In the genomic region with DNA sequence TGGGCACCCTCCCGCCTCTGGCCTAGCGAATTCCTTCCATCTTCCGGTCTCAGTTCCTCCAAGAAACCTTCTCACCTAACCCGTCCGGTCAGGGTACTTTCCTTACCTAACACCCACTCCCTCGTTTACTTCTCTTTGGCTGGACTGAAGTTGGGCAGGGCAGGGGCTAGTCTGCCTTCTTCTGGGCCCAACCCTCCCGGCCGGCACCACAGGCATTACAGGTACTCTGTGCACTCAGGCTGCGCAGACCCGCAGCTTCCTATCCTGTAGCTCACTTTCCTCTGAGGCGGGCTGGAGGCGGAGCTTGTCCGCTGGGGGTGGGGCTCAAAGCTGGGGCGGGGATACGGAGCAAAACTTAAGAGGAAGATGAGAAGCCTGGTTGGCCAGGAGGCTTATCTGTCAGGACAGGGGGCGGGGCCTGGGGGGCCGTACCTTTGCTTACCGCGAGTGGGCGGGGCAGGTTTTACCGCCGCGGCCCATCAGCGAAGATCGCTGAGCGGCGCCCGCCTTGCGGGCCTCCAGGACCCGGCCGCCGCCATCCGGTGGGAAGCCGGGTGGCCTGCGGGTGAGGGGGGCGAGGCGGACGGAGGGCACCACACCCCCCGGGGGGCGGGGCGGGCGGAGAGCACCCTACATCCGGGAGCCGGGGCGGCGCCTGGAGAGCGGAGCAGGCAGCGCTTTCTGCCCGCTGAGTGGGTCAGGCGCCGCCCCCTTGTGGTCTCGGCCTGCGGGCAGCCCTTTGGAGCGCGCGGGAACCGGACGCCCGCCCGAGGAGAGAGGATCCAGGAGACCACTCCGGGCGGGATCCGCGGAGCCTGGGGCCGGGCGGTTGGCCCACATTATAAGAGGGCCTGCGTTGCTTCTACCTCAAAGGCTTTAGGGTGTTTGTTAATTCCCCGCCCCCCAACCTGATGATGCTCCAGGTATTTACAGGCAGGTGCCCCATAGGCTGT, we compare ENCODE assay signal across 8 cellular contexts. TPM values are rescaled to one million over a fixed set of nuclear protein-coding genes. Genes with fewer than 3 reads are reported as not detected.
A peak's percentile ranks its signal among the peaks of the same experiment; 100 is the strongest.
DNase-seq lines count a peak whose midpoint lies in the region; ATAC-seq and TF ChIP-seq lines count a peak whose summit lies in the region.

No MANE protein-coding gene starts in this region.

- H3K36me3 ChIP-seq in esophagus muscularis mucosa: no peaks in the 10 kb centered on the region
- no peaks in the 10 kb centered on the region for H3K36me3 ChIP-seq in muscle layer of colon (ENCODE audit: insufficient read depth, low read length)

- DNase-seq in DMS153 treated with DMSO at 0.1 percent for 48 hours (lab: John Stamatoyannopoulos, UW; ENCODE audit: unreplicated experiment): peak; percentile 100
- peak; percentile 96 for DNase-seq in Jurkat, Clone E6-1 (ENCODE audit: low read depth, low spot score)
- DNase-seq in OCI-M2 (lab: John Stamatoyannopoulos, UW; ENCODE audit: unreplicated experiment): peak; percentile 25
- peak; percentile 99 for DNase-seq in activated T-cell treated with anti-CD3 and anti-CD28 coated beads, Interleukin-2, amount 50 U/mL, for 24 hours
- DNase-seq in esophagus muscularis mucosa (ENCODE audit: extremely low spot score): peak; percentile 99
- DNase-seq in stimulated activated CD8-positive, alpha-beta memory T cell treated with anti-CD3 and anti-CD28 coated beads, Interleukin-7, amount 100 ng/mL, for 1 hour (ENCODE audit: low read depth in 2 of 2): peak; percentile 95 to 97

- WGBS in esophagus muscularis mucosa: 2% methylated on average over 16 of the region's 68 CpGs

- H3K4me3 Mint-ChIP-seq in activated T-cell treated with anti-CD3 and anti-CD28 coated beads, Interleukin-2, amount 50 U/mL, for 24 hours: peak overlapping the region; percentile 86

- H3K9me3 ChIP-seq in esophagus muscularis mucosa: no peaks in the 10 kb centered on the region
- no peaks in the 10 kb centered on the region for H3K9me3 ChIP-seq in muscle layer of colon (ENCODE audit: low read length)

- peak; percentile 55 for TF ChIP-seq POLR2A in esophagus muscularis mucosa (IDR thresholded peaks at IDR 0.05; ENCODE audit: low read depth)

- no peak for TF ChIP-seq EP300 in esophagus muscularis mucosa (IDR thresholded peaks at IDR 0.05)

- H3K27me3 ChIP-seq in esophagus muscularis mucosa (no peaks in the 10 kb centered on the region), muscle layer of colon (ENCODE audit: control insufficient read depth in 1 of 2, insufficient read depth in 2 of 2, low read length in 2 of 2) (no peaks in the 10 kb centered on the region)

- H3K4me1 Mint-ChIP-seq in activated T-cell treated with anti-CD3 and anti-CD28 coated beads, Interleukin-2, amount 50 U/mL, for 24 hours (ENCODE audit: low read depth): peaks cover 14% of the 10 kb centered on the region

- peak overlapping the region; percentile 78 for H3K4me3 ChIP-seq in Jurkat, Clone E6-1 (ENCODE audit: low read length)
- H3K4me3 ChIP-seq in esophagus muscularis mucosa (peak overlapping the region; percentile 58 to 75 (median 68)), muscle layer of colon (ENCODE audit: low read depth in 1 of 2, low read length in 2 of 2) (peak overlapping the region; percentile 51 to 95)

- intact Hi-C loops in esophagus muscularis mucosa (cut with DNase I): no loop called here

- H3K9ac ChIP-seq in muscle layer of colon (ENCODE audit: low read length): peak overlapping the region; percentile 46

- ATAC-seq in GM21576 (IDR thresholded peaks at IDR 0.05; ENCODE audit: unreplicated experiment): peak; percentile 95

- peak; percentile 65 to 78 (median 67) for TF ChIP-seq CTCF in esophagus muscularis mucosa (IDR thresholded peaks at IDR 0.05)

- H3K4me1 ChIP-seq in esophagus muscularis mucosa (peaks cover 3 to 14% (median 13%) of the 10 kb centered on the region in 4 donors), muscle layer of colon (ENCODE audit: insufficient read depth, low read length) (peaks cover 6% of the 10 kb centered on the region)

- H3K9me3 Mint-ChIP-seq in activated T-cell treated with anti-CD3 and anti-CD28 coated beads, Interleukin-2, amount 50 U/mL, for 24 hours: no peaks in the 10 kb centered on the region

- H3K27me3 Mint-ChIP-seq in activated T-cell treated with anti-CD3 and anti-CD28 coated beads, Interleukin-2, amount 50 U/mL, for 24 hours: no peaks in the 10 kb centered on the region

- H3K27ac ChIP-seq in esophagus muscularis mucosa (replicated peaks in 1 of 4) (peak overlapping the region; percentile 79 to 88 (median 84)), muscle layer of colon (ENCODE audit: low read depth, low read length) (peak overlapping the region; percentile 57)

- peak overlapping the region; percentile 93 for H3K27ac Mint-ChIP-seq in activated T-cell treated with anti-CD3 and anti-CD28 coated beads, Interleukin-2, amount 50 U/mL, for 24 hours

- H3K36me3 Mint-ChIP-seq in activated T-cell treated with anti-CD3 and anti-CD28 coated beads, Interleukin-2, amount 50 U/mL, for 24 hours (ENCODE audit: low read depth): peaks cover 5% of the 10 kb centered on the region

RNA-seq across cellular contexts. Expression of a gene that starts 31.9 kb away (rescaled TPM):
- polyA plus RNA-seq in Jurkat, Clone E6-1 (2012; ENCODE audit: insufficient read depth, insufficient read length): not detected
- total RNA-seq in esophagus muscularis mucosa: not detected

Comparison
In these comparisons a context has a peak if more than half of its experiments do, and no peak if none do; other contexts are left out.
1. Peak in every context shown above with its lines: DNase-seq, ATAC-seq, H3K4me3 ChIP-seq and H3K27ac ChIP-seq.
2. DNase-seq: peak in every context shown above with its lines; median percentile 100 in DMS153 treated with DMSO at 0.1 percent for 48 hours; 99 in activated T-cell treated with anti-CD3 and anti-CD28 coated beads, Interleukin-2, amount 50 U/mL, for 24 hours; 99 in esophagus muscularis mucosa; 96 in Jurkat, Clone E6-1; 96 in stimulated activated CD8-positive, alpha-beta memory T cell treated with anti-CD3 and anti-CD28 coated beads, Interleukin-7, amount 100 ng/mL, for 1 hour; 25 in OCI-M2.